9 cellular contexts compared by ENCODE assay signal in genomic region chr1:206925116-206925736, GRCh38. TPM values are rescaled to one million over a fixed set of nuclear protein-coding genes. Genes with fewer than 3 reads are reported as not detected.
DNase-seq lines count a peak whose midpoint lies in the region; ATAC-seq and TF ChIP-seq lines count a peak whose summit lies in the region.
"Had no signal": no experiment of that assay in that cellular context is flagged by ENCODE, and none has a peak within 500 bp of the region (broad histone marks: within the 10 kb centered on the region; RNA-seq: fewer than 3 reads in every experiment).

No MANE protein-coding gene starts in this region.

- H3K4me1 ChIP-seq in mucosa of descending colon (ENCODE audit: low read depth) (peaks cover 26% of the 10 kb centered on the region), osteoblast (ENCODE audit: insufficient read depth, low read length) (no peaks in the 10 kb centered on the region), SK-N-SH (ENCODE audit: control insufficient read depth in 1 of 2, insufficient read depth in 2 of 2, low read depth in 1 of 2, low read length in 1 of 2) (no peaks in the 10 kb centered on the region)

- no peaks in the 10 kb centered on the region for H3K9me2 ChIP-seq in SK-N-SH

- CTCF ChIA-PET in SK-N-SH (lab: Yijun Ruan, JAX): interaction anchor here (1.1 to 1.3 kb wide), 4 partner anchors 13 to 318 kb away, joined by 3 to 5 read pairs (median 3); no protein-coding TSS in a partner anchor

- TF ChIP-seq CTCF in mucosa of descending colon (IDR thresholded peaks at IDR 0.05) (no peak), osteoblast (IDR thresholded peaks at IDR 0.05; ENCODE audit: extremely low read depth, low read depth, low read length) (no peak), SK-N-SH (IDR thresholded peaks at IDR 0.05) (no peak)

- H3K9me3 ChIP-seq in mucosa of descending colon (no peaks in the 10 kb centered on the region), osteoblast (ENCODE audit: low read depth, low read length) (no peaks in the 10 kb centered on the region), SK-N-SH (no peaks in the 10 kb centered on the region)

- H3K27me3 ChIP-seq in osteoblast (ENCODE audit: insufficient read depth, low read length): no peaks in the 10 kb centered on the region
- H3K27me3 ChIP-seq in SK-N-SH (ENCODE audit: insufficient read depth): no peaks in the 10 kb centered on the region

- H3K36me3 ChIP-seq in mucosa of descending colon (ENCODE audit: low read depth) (no peaks in the 10 kb centered on the region), osteoblast (ENCODE audit: insufficient read depth, low read length) (no peaks in the 10 kb centered on the region), SK-N-SH (replicated peaks in 1 of 2; ENCODE audit: control insufficient read depth in 1 of 2, insufficient read depth in 2 of 2, low read length in 1 of 2) (no peaks in the 10 kb centered on the region)

- H3K9ac ChIP-seq in SK-N-SH: no peak overlapping the region

- TF ChIP-seq RAD21 in SK-N-SH (IDR thresholded peaks at IDR 0.05; ENCODE audit: low read length): no peak

- H3F3A ChIP-seq in SK-N-SH (replicated peaks; ENCODE audit: insufficient read depth): no peaks in the 10 kb centered on the region

- H4K20me1 ChIP-seq in osteoblast (ENCODE audit: insufficient read depth, low read length) (no peaks in the 10 kb centered on the region), SK-N-SH (ENCODE audit: insufficient read depth) (no peaks in the 10 kb centered on the region)

- 77% methylated on average over 8 of the region's 11 CpGs for WGBS in SK-N-SH (ENCODE audit: low lambda C conversion rate)

- POLR2A ChIA-PET in SK-N-SH (lab: Yijun Ruan, JAX): no interaction called here

- peak; percentile 20 for DNase-seq in HT-29 (ENCODE audit: low spot score)
- peak; percentile 27 for DNase-seq in activated T-cell treated with anti-CD3 and anti-CD28 coated beads for 4 hours
- DNase-seq in mucosa of descending colon: peak; percentile 79 to 86 (median 84)
- no peak for DNase-seq in osteoblast (ENCODE audit: insufficient read length, low spot score, missing footprints)
- no peak for DNase-seq in dedifferentiated amniotic fluid mesenchymal stem cell (ENCODE audit: extremely low spot score)
- DNase-seq in SK-N-SH: no peak

- H3K4me2 ChIP-seq in osteoblast (ENCODE audit: insufficient read depth, low read length) (no peak overlapping the region), SK-N-SH (no peak overlapping the region)

- intact Hi-C loops in mucosa of descending colon (cut with DNase I, micrococcal nuclease): no loop called here

- H3K4me3 ChIP-seq in mucosa of descending colon: no peak overlapping the region
- no peak overlapping the region for H3K4me3 ChIP-seq in osteoblast (ENCODE audit: insufficient read depth, low read length)
- no peak overlapping the region for H3K4me3 ChIP-seq in SK-N-SH (ENCODE audit: low read depth in 2 of 2, low read length in 1 of 2)

- H3K27ac ChIP-seq in osteoblast (ENCODE audit: low read depth, low read length): no peak overlapping the region
- no peak overlapping the region for H3K27ac ChIP-seq in SK-N-SH (ENCODE audit: low read depth in 2 of 2, low read length in 1 of 2)

- TF ChIP-seq EP300 in SK-N-SH (IDR thresholded peaks at IDR 0.05; ENCODE audit: borderline replicate concordance in 1 of 2, low read depth in 1 of 2, low read length in 1 of 2): no peak

- H2AFZ ChIP-seq in osteoblast (ENCODE audit: low read length) (no peak overlapping the region), SK-N-SH (ENCODE audit: low read depth) (no peak overlapping the region)

- peak; percentile 62 for ATAC-seq in GM18511 (IDR thresholded peaks at IDR 0.05; ENCODE audit: unreplicated experiment)
- ATAC-seq in GM21619 (IDR thresholded peaks at IDR 0.05; ENCODE audit: unreplicated experiment): peak; percentile 46
- ATAC-seq in mucosa of descending colon: peak; percentile 68

- H3K79me2 ChIP-seq in osteoblast (ENCODE audit: insufficient read depth, low read length) (no peaks in the 10 kb centered on the region), SK-N-SH (ENCODE audit: insufficient read depth) (no peaks in the 10 kb centered on the region)

TF ChIP-seq in SK-N-SH, 30 proteins besides CTCF, POLR2A, EP300 and RAD21:
- TF ChIP-seq TEAD4 (IDR thresholded peaks at IDR 0.05; ENCODE audit: borderline replicate concordance, insufficient read depth) (no peak), MXI1 (IDR thresholded peaks at IDR 0.05; ENCODE audit: low read depth, low read length) (no peak), NFIC (IDR thresholded peaks at IDR 0.05; ENCODE audit: borderline replicate concordance) (no peak), FOXJ3 (CRISPR knock-in tag; IDR thresholded peaks at IDR 0.05) (no peak), GABPA (IDR thresholded peaks at IDR 0.05; ENCODE audit: low read depth) (no peak), PBX3 (IDR thresholded peaks at IDR 0.05) (no peak), NRF1 (IDR thresholded peaks at IDR 0.05; ENCODE audit: low read depth, low read length) (no peak), USF1 (IDR thresholded peaks at IDR 0.05; ENCODE audit: borderline replicate concordance, low read depth) (no peak), RCOR1 (IDR thresholded peaks at IDR 0.05; ENCODE audit: low read length) (no peak), YY1 (IDR thresholded peaks at IDR 0.05; ENCODE audit: low read depth) (no peak), SIN3A (IDR thresholded peaks at IDR 0.05; ENCODE audit: borderline replicate concordance, low read depth, low read length) (no peak), ELF1 (IDR thresholded peaks at IDR 0.05) (no peak)

RNA-seq across cellular contexts. Expression of gene FCMR, which starts 3.5 kb away (rescaled TPM):
- 0.08 and 3.2 TPM in 2 replicates for total RNA-seq in HT-29 (2014; rRNA removed; shearing (Covaris generic))
- total RNA-seq in mucosa of descending colon: 1 to 10 TPM; 1.6 to 5.6 (median 4.6) TPM
- 0.29 TPM in 1 of 2 replicates, not detected in the other for total RNA-seq in osteoblast
- polyA plus RNA-seq in SK-N-SH (2012; rRNA removed): 0.05 and 0.15 TPM in 2 replicates
- 0.03 and 0.14 TPM in 2 replicates for polyA plus RNA-seq in SK-N-SH (2012; cell fraction: cytosol; rRNA removed)
- not detected in 2 replicates for polyA plus RNA-seq in SK-N-SH (2012; cell fraction: nucleus; rRNA removed)

RNA-seq across cellular contexts. Expression of gene PIGR, which starts 21.0 kb away (rescaled TPM):
- total RNA-seq in HT-29 (2014; rRNA removed; shearing (Covaris generic)): 1.4 and 1.5 TPM in 2 replicates
- total RNA-seq in mucosa of descending colon (over 10,000 TPM in 1 of 3 donors, 1,000 to 10,000 TPM in 2; 4,355 to 12,072 (median 9,452) TPM), osteoblast (not detected in 2 replicates)
- not detected in 2 replicates for polyA plus RNA-seq in SK-N-SH (2012; rRNA removed)
- not detected in 2 replicates for polyA plus RNA-seq in SK-N-SH (2012; cell fraction: cytosol; rRNA removed)
- polyA plus RNA-seq in SK-N-SH (2012; cell fraction: nucleus; rRNA removed): not detected in 2 replicates

RNA-seq across cellular contexts. Expression of gene IL24, which starts 28.0 kb away (rescaled TPM):
- not detected in 2 replicates for total RNA-seq in HT-29 (2014; rRNA removed; shearing (Covaris generic))
- not detected for total RNA-seq in mucosa of descending colon
- not detected in 2 replicates for total RNA-seq in osteoblast
- 0.03 TPM in 1 of 2 replicates, not detected in the other for polyA plus RNA-seq in SK-N-SH (2012; rRNA removed)
- 0.03 TPM in 1 of 2 replicates, not detected in the other for polyA plus RNA-seq in SK-N-SH (2012; cell fraction: cytosol; rRNA removed)
- not detected in 2 replicates for polyA plus RNA-seq in SK-N-SH (2012; cell fraction: nucleus; rRNA removed)

RNA-seq across cellular contexts. Expression of gene FCAMR, which starts 45.0 kb away (rescaled TPM):
- 0.03 and 0.18 TPM in 2 replicates for total RNA-seq in HT-29 (2014; rRNA removed; shearing (Covaris generic))
- total RNA-seq in mucosa of descending colon (under 1 TPM; 0.41 to 0.98 (median 0.84) TPM), osteoblast (not detected in 2 replicates)
- polyA plus RNA-seq in SK-N-SH (2012; rRNA removed): not detected in 2 replicates
- polyA plus RNA-seq in SK-N-SH (2012; cell fraction: cytosol; rRNA removed): not detected in 2 replicates
- not detected in 2 replicates for polyA plus RNA-seq in SK-N-SH (2012; cell fraction: nucleus; rRNA removed)

RNA-seq across cellular contexts. Expression of gene IL20, which starts 59.8 kb away (rescaled TPM):
- not detected in 2 replicates for total RNA-seq in HT-29 (2014; rRNA removed; shearing (Covaris generic))
- total RNA-seq in mucosa of descending colon (not detected), osteoblast (not detected in 2 replicates)
- polyA plus RNA-seq in SK-N-SH (2012; rRNA removed): not detected in 2 replicates
- polyA plus RNA-seq in SK-N-SH (2012; cell fraction: cytosol; rRNA removed): not detected in 2 replicates
- not detected in 2 replicates for polyA plus RNA-seq in SK-N-SH (2012; cell fraction: nucleus; rRNA removed)
- total RNA-seq: T-helper 1 cell treated with Interleukin-12 subunit alpha and Interleukin-12 subunit beta and Interleukin-4 antibody, amounts not matched to agents 30 ng/mL and 1 ng/mL, for 36 hours had no signal

Comparison
In these comparisons a context has a peak if more than half of its experiments do, and no peak if none do; other contexts are left out.
1. DNase-seq: peak in HT-29 (single experiment), activated T-cell treated with anti-CD3 and anti-CD28 coated beads for 4 hours (single experiment) and mucosa of descending colon (3 of 3); none in osteoblast (single experiment), dedifferentiated amniotic fluid mesenchymal stem cell (single experiment) and SK-N-SH (single experiment).
2. RNA of gene PIGR, which starts 21.0 kb away (total RNA-seq): 4,355 to 12,072 TPM in mucosa of descending colon; 1.4 to 1.5 TPM in HT-29 and not detected in osteoblast; every median in the first group is over 1,000 times any median in the second.
3. Peak in every context shown above with its lines, with median percentiles within 50 percentile points of each other: ATAC-seq.